Comparison of ENCODE assay signal across 26 cellular contexts in genomic region chr10:43955978-43956377, GRCh38.
"Had no signal": no experiment of that assay in that cellular context is flagged by ENCODE, and none has a peak within 500 bp of the region (broad histone marks: within the 10 kb centered on the region; RNA-seq: fewer than 3 reads in every experiment).

No MANE protein-coding gene starts in this region.

- H3K27ac ChIP-seq: SJCRH30, SK-N-MC had no signal

- H3K9me3 ChIP-seq: SJCRH30 had no signal

- DNase-seq: activated CD4-positive, alpha-beta memory T cell treated with anti-CD3 and anti-CD28 coated beads for 36 hours; activated CD4-positive, alpha-beta T cell treated with anti-CD3 and anti-CD28 coated beads, Interleukin-2, amount 50 U/mL, for 1 hour; activated CD8-positive, alpha-beta memory T cell treated with anti-CD3 and anti-CD28 coated beads for 24 hours; activated effector memory CD4-positive, alpha-beta T cell treated with Interleukin-2 at 50 U/mL for 16 hours; activated naive CD4-positive, alpha-beta T cell treated with anti-CD3 and anti-CD28 coated beads, Interleukin-2, amount 10 ng/mL, durations not matched to agents 7 days and 5 days; activated naive CD8-positive, alpha-beta T cell treated with anti-CD3 and anti-CD28 coated beads, Interleukin-2, amount 50 U/mL, for 24 hours; activated T-cell treated with anti-CD3 and anti-CD28 coated beads, Interleukin-2, amount 50 U/mL, for 48 hours; anterior cingulate cortex; caudate nucleus; NCI-H1105; NCI-H1417 treated with DMSO at 0.1 percent for 48 hours; NCI-H1930; NCI-H2081 treated with DMSO at 0.1 percent for 48 hours; NCI-H226; NCI-H446 treated with DMSO at 0.1 percent for 48 hours; NCI-H524; NCI-H69; SHP77; SJCRH30 had no signal

- H3K36me3 Mint-ChIP-seq: activated CD4-positive, alpha-beta memory T cell treated with anti-CD3 and anti-CD28 coated beads for 36 hours; activated CD8-positive, alpha-beta memory T cell treated with anti-CD3 and anti-CD28 coated beads, Interleukin-2, amount 10 ng/mL, durations not matched to agents 7 days and 5 days; activated naive CD4-positive, alpha-beta T cell treated with anti-CD3 and anti-CD28 coated beads, Interleukin-2, amount 10 ng/mL, durations not matched to agents 7 days and 5 days; activated naive CD8-positive, alpha-beta T cell; brain had no signal

- H3K27me3 ChIP-seq: SJCRH30 had no signal

- H3K4me3 Mint-ChIP-seq: activated CD4-positive, alpha-beta memory T cell treated with anti-CD3 and anti-CD28 coated beads for 36 hours; activated CD8-positive, alpha-beta memory T cell treated with anti-CD3 and anti-CD28 coated beads, Interleukin-2, amount 10 ng/mL, durations not matched to agents 7 days and 5 days; activated naive CD4-positive, alpha-beta T cell treated with anti-CD3 and anti-CD28 coated beads, Interleukin-2, amount 10 ng/mL, durations not matched to agents 7 days and 5 days; activated naive CD8-positive, alpha-beta T cell; activated naive CD8-positive, alpha-beta T cell treated with anti-CD3 and anti-CD28 coated beads, Interleukin-2, amount 50 U/mL, for 24 hours; brain; T-helper 2 cell treated with Interferon-gamma antibody and Interleukin-4, amounts not matched to agents 5 μg/mL and 100 μg/mL, for 36 hours had no signal

- ATAC-seq: activated CD8-positive, alpha-beta memory T cell treated with anti-CD3 and anti-CD28 coated beads, Interleukin-2, amount 10 ng/mL, durations not matched to agents 7 days and 5 days; activated naive CD8-positive, alpha-beta T cell treated with anti-CD3 and anti-CD28 coated beads, Interleukin-2, amount 50 U/mL, for 24 hours; K562; Panc1 had no signal

- H3K9me3 Mint-ChIP-seq: activated CD4-positive, alpha-beta memory T cell treated with anti-CD3 and anti-CD28 coated beads for 36 hours; activated naive CD4-positive, alpha-beta T cell treated with anti-CD3 and anti-CD28 coated beads, Interleukin-2, amount 10 ng/mL, durations not matched to agents 7 days and 5 days; T-helper 2 cell treated with Interferon-gamma antibody and Interleukin-4, amounts not matched to agents 5 μg/mL and 100 μg/mL, for 36 hours had no signal

- H3K27ac Mint-ChIP-seq: activated CD4-positive, alpha-beta memory T cell treated with anti-CD3 and anti-CD28 coated beads for 36 hours; activated CD8-positive, alpha-beta memory T cell treated with anti-CD3 and anti-CD28 coated beads, Interleukin-2, amount 10 ng/mL, durations not matched to agents 7 days and 5 days; activated naive CD4-positive, alpha-beta T cell treated with anti-CD3 and anti-CD28 coated beads, Interleukin-2, amount 10 ng/mL, durations not matched to agents 7 days and 5 days; activated naive CD8-positive, alpha-beta T cell; activated naive CD8-positive, alpha-beta T cell treated with anti-CD3 and anti-CD28 coated beads, Interleukin-2, amount 50 U/mL, for 24 hours; brain; T-helper 2 cell treated with Interferon-gamma antibody and Interleukin-4, amounts not matched to agents 5 μg/mL and 100 μg/mL, for 36 hours had no signal

- H3K4me1 Mint-ChIP-seq: activated CD8-positive, alpha-beta memory T cell treated with anti-CD3 and anti-CD28 coated beads, Interleukin-2, amount 10 ng/mL, durations not matched to agents 7 days and 5 days; activated naive CD4-positive, alpha-beta T cell treated with anti-CD3 and anti-CD28 coated beads, Interleukin-2, amount 10 ng/mL, durations not matched to agents 7 days and 5 days; activated naive CD8-positive, alpha-beta T cell treated with anti-CD3 and anti-CD28 coated beads, Interleukin-2, amount 50 U/mL, for 24 hours; brain had no signal

- H3K4me3 ChIP-seq: K562, SJCRH30, SK-N-MC had no signal

- H3K4me1 ChIP-seq: SJCRH30 had no signal

- H3K36me3 ChIP-seq: SJCRH30 had no signal
